ENCODE assay signal across 8 cellular contexts in the genomic region with DNA sequence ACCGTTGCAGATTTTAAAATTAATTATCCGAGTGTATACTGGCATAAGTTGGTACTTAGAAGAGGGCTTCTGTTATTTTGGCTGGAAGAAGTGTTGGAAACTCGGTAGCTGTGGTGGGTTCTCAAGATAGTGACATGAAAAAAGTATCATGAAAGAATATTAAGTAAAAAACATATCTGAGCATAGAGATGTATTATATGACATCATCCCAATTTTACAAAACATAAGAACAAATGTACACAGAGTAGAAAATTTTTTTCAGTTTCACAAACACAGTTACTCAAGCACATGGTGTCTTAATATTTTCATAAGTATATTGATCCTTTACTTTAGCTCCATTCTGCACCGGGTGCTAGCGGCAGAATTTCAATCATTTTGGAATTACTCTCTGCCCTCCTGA. TPM values are rescaled to one million over a fixed set of nuclear protein-coding genes. Genes with fewer than 3 reads are reported as not detected.
DNase-seq lines count a peak whose midpoint lies in the region; ATAC-seq and TF ChIP-seq lines count a peak whose summit lies in the region.

No MANE protein-coding gene starts in this region.

- H3K4me1 ChIP-seq in left ventricle myocardium inferior: peaks cover 66% of the 10 kb centered on the region
- H3K4me1 ChIP-seq in mononuclear cell (ENCODE audit: insufficient read depth, low read length): peaks cover 64% of the 10 kb centered on the region
- no peaks in the 10 kb centered on the region for H3K4me1 ChIP-seq in urinary bladder (ENCODE audit: insufficient read depth)
- H3K4me1 ChIP-seq in Caco-2: no peaks in the 10 kb centered on the region

- peaks cover 7% of the 10 kb centered on the region for H3K36me3 ChIP-seq in left ventricle myocardium inferior
- H3K36me3 ChIP-seq in brain microvascular endothelial cell (replicated peaks): no peaks in the 10 kb centered on the region
- no peaks in the 10 kb centered on the region for H3K36me3 ChIP-seq in urinary bladder (ENCODE audit: insufficient read depth)
- no peaks in the 10 kb centered on the region for H3K36me3 ChIP-seq in Caco-2 (ENCODE audit: control insufficient read depth, insufficient read depth, low read length)

- no peak overlapping the region for H3K4me3 Mint-ChIP-seq in Caco-2 (ENCODE audit: unreplicated experiment)

- H3K27me3 ChIP-seq in left ventricle myocardium inferior (ENCODE audit: low read depth) (no peaks in the 10 kb centered on the region), brain microvascular endothelial cell (replicated peaks) (no peaks in the 10 kb centered on the region), mononuclear cell (ENCODE audit: insufficient read depth, low read length) (no peaks in the 10 kb centered on the region), Caco-2 (replicated peaks; ENCODE audit: control insufficient read depth, insufficient read depth, low read length) (no peaks in the 10 kb centered on the region)

- DNase-seq in left ventricle myocardium inferior: no peak
- DNase-seq in left cardiac atrium: no peak
- no peak for DNase-seq in brain microvascular endothelial cell
- DNase-seq in NOMO-1 treated with dmso at 0.1 percent for 144 hours (lab: John Stamatoyannopoulos, UW; ENCODE audit: unreplicated experiment): no peak
- no peak for DNase-seq in activated effector memory CD4-positive, alpha-beta T cell treated with Interleukin-2 at 50 U/mL for 16 hours
- DNase-seq in Caco-2: no peak

- no peak for TF ChIP-seq CTCF in left ventricle myocardium inferior (IDR thresholded peaks at IDR 0.05; ENCODE audit: borderline replicate concordance)
- no peak for TF ChIP-seq CTCF in brain microvascular endothelial cell (IDR thresholded peaks at IDR 0.05; ENCODE audit: low read depth, low read length, missing control alignments)
- no peak for TF ChIP-seq CTCF in Caco-2 (IDR thresholded peaks at IDR 0.05; ENCODE audit: insufficient read depth in 1 of 2, low read depth in 1 of 2, low read length in 1 of 2, severe bottlenecking in 1 of 2, unreplicated experiment in 1 of 2)

- CTCF ChIA-PET in Caco-2 (lab: Charles Lee): no interaction called here

- H3K27ac ChIP-seq in left ventricle myocardium inferior (replicated peaks) (peak overlapping the region; percentile 88), brain microvascular endothelial cell (peak overlapping the region; percentile 96), urinary bladder (ENCODE audit: low read depth) (peak overlapping the region; percentile 81)

- peaks cover 2% of the 10 kb centered on the region for H3K27me3 Mint-ChIP-seq in Caco-2 (ENCODE audit: insufficient read depth, unreplicated experiment)

- in situ Hi-C loops in brain microvascular endothelial cell (cut with HindIII; ENCODE audit: low pct_ligation_motif_present, low sequenced_read_pairs): no loop called here

- intact Hi-C loops in left ventricle myocardium inferior (cut with micrococcal nuclease): no loop called here
- intact Hi-C loops in left cardiac atrium (cut with DNase I): no loop called here
- intact Hi-C loops in Caco-2 (cut with micrococcal nuclease; ENCODE audit: unreplicated experiment): no loop called here

- H3K36me3 Mint-ChIP-seq in Caco-2 (ENCODE audit: insufficient read depth, unreplicated experiment): no peaks in the 10 kb centered on the region

- H3K4me3 ChIP-seq in left ventricle myocardium inferior: peak overlapping the region; percentile 68
- peak overlapping the region; percentile 69 for H3K4me3 ChIP-seq in brain microvascular endothelial cell (ENCODE audit: low read depth, low read length)
- peak overlapping the region; percentile 85 for H3K4me3 ChIP-seq in mononuclear cell (ENCODE audit: low read length)
- peak overlapping the region; percentile 72 for H3K4me3 ChIP-seq in urinary bladder (ENCODE audit: low read depth, low read length)
- H3K4me3 ChIP-seq in Caco-2 (ENCODE audit: low read depth, low read length): no peak overlapping the region

- no peaks in the 10 kb centered on the region for H3K9me3 Mint-ChIP-seq in Caco-2 (ENCODE audit: unreplicated experiment)

- no peaks in the 10 kb centered on the region for H3K4me1 Mint-ChIP-seq in Caco-2 (ENCODE audit: low read depth, unreplicated experiment)

- no peak overlapping the region for H3K27ac Mint-ChIP-seq in Caco-2 (ENCODE audit: unreplicated experiment)

- POLR2A ChIA-PET in Caco-2 (lab: Charles Lee): no interaction called here

- 37% methylated on average over 5 of the region's 5 CpGs for WGBS in urinary bladder

- H3K9me3 ChIP-seq in left ventricle myocardium inferior (replicated peaks) (no peaks in the 10 kb centered on the region), mononuclear cell (ENCODE audit: low read depth, low read length) (no peaks in the 10 kb centered on the region), Caco-2 (no peaks in the 10 kb centered on the region)

- BruUV-seq in Caco-2 (replicated peaks; lab: Mats Ljungman, UMichigan): no TSS peak

- ATAC-seq in left cardiac atrium: no peak

RNA-seq across cellular contexts. Expression of a gene that starts 0.7 kb away (rescaled TPM):
- total RNA-seq in left ventricle myocardium inferior (21.9 TPM), left cardiac atrium (10 to 100 TPM; 43.7 to 67.7 TPM), mononuclear cell (37.3 TPM), urinary bladder (51.7 TPM), Caco-2 (2022) (0.19 TPM in 1 of 2 replicates, not detected in the other)
- 76.6 TPM for polyA plus RNA-seq in urinary bladder

Comparison
In these comparisons a context has a peak if more than half of its experiments do, and no peak if none do; other contexts are left out.
1. RNA of a gene that starts 0.7 kb away (total RNA-seq): 43.7 to 67.7 TPM in left cardiac atrium, 51.7 TPM in urinary bladder (single experiment), 37.3 TPM in mononuclear cell (single experiment) and 21.9 TPM in left ventricle myocardium inferior (single experiment); 0.19 TPM in Caco-2; every median in the first group is over 10 times any median in the second.
2. Peak in every context shown above with its lines, with median percentiles within 50 percentile points of each other: H3K27ac ChIP-seq.